ENCODE assay signal across 17 cellular contexts in genomic region chr3:56864886-56865527, GRCh38.
"Had no signal": no experiment of that assay in that cellular context is flagged by ENCODE, and none has a peak within 500 bp of the region (broad histone marks: within the 10 kb centered on the region; RNA-seq: fewer than 3 reads in every experiment).

No MANE protein-coding gene starts in this region.

- DNase-seq: activated gamma-delta T cell; activated T-cell treated with anti-CD3 and anti-CD28 coated beads for 4 hours; adrenal gland; caudate nucleus; effector CD4-positive, alpha-beta T cell; gastrocnemius medialis; heart right ventricle; islet precursor cell; left lung; ovary; SHP77 had no signal

- H3K27ac Mint-ChIP-seq: memory B cell; T-helper 1 cell treated with Interleukin-12 subunit alpha and Interleukin-12 subunit beta and Interleukin-4 antibody, amounts not matched to agents 30 μg/mL and 1 μg/mL, for 36 hours had no signal

- H3K27ac ChIP-seq: adrenal gland, coronary artery, gastrocnemius medialis, heart right ventricle, left lung, ovary, tibial nerve had no signal

- H3K27me3 Mint-ChIP-seq: memory B cell had no signal

- H3K4me3 Mint-ChIP-seq: memory B cell; neural crest cell; T-helper 1 cell treated with Interleukin-12 subunit alpha and Interleukin-12 subunit beta and Interleukin-4 antibody, amounts not matched to agents 30 μg/mL and 1 μg/mL, for 36 hours had no signal

- ATAC-seq: gastrocnemius medialis, heart right ventricle, left lung, SK-N-SH treated with all-trans-retinoic acid at 6 μM for 48 hours had no signal

- H3K27me3 ChIP-seq: adrenal gland, gastrocnemius medialis, heart right ventricle, left lung, ovary, tibial nerve had no signal

- H3K9me3 Mint-ChIP-seq: neural crest cell; T-helper 1 cell treated with Interleukin-12 subunit alpha and Interleukin-12 subunit beta and Interleukin-4 antibody, amounts not matched to agents 30 μg/mL and 1 μg/mL, for 36 hours had no signal

- H3K9me3 ChIP-seq: adrenal gland, gastrocnemius medialis, heart right ventricle, left lung, ovary, tibial nerve had no signal
